In genomic region chr3:121834079-121834730, GRCh38 we compare ENCODE assay signal across 8 cellular contexts. TPM values are rescaled to one million over a fixed set of nuclear protein-coding genes. Genes with fewer than 3 reads are reported as not detected.
DNase-seq lines count a peak whose midpoint lies in the region; ATAC-seq lines count a peak whose summit lies in the region.

No MANE protein-coding gene starts in this region.

- peak overlapping the region; percentile 65 for H3K27ac ChIP-seq in rectal smooth muscle tissue (ENCODE audit: low read depth, low read length)

- peak overlapping the region; percentile 82 for H3K4me3 ChIP-seq in rectal smooth muscle tissue (ENCODE audit: low read length)

- peaks cover 4% of the 10 kb centered on the region for H3K4me1 ChIP-seq in rectal smooth muscle tissue (ENCODE audit: control insufficient read depth, insufficient read depth, low read length)

- H3K36me3 ChIP-seq in rectal smooth muscle tissue (ENCODE audit: control insufficient read depth, insufficient read depth, low read length) = peaks cover 3% of the 10 kb centered on the region

- peak overlapping the region; percentile 79 for H3K9ac ChIP-seq in rectal smooth muscle tissue (ENCODE audit: low read length)

- ATAC-seq in left cardiac atrium (peak; percentile 2 to 7), HG02884 (IDR thresholded peaks at IDR 0.05; ENCODE audit: unreplicated experiment) (no peak)

- no peaks in the 10 kb centered on the region for H3K27me3 ChIP-seq in rectal smooth muscle tissue (ENCODE audit: control insufficient read depth, insufficient read depth, low read length)

- peak; percentile 45 for DNase-seq in DMS114 treated with DMSO at 0.1 percent for 48 hours (lab: John Stamatoyannopoulos, UW; ENCODE audit: unreplicated experiment)
- peak; percentile 5 for DNase-seq in HS-5 (ENCODE audit: low read depth)
- peak; percentile 26 to 37 for DNase-seq in activated T-cell treated with anti-CD3 and anti-CD28 coated beads, Interleukin-2, amount 50 U/mL, for 48 hours
- DNase-seq in left cardiac atrium = peak; percentile 29
- no peak for DNase-seq in NCI-H510A (lab: John Stamatoyannopoulos, UW)
- DNase-seq in GM19238 (ENCODE audit: insufficient read length, low spot score) = no peak

- intact Hi-C loops in left cardiac atrium (cut with DNase I) = no loop called here

RNA-seq across cellular contexts. Expression of gene IQCB1, which starts 0.7 kb away (rescaled TPM):
- total RNA-seq in left cardiac atrium = 1 to 10 TPM; 8.1 to 9.1 TPM

RNA-seq across cellular contexts. Expression of gene EAF2, which starts 0.8 kb away (rescaled TPM):
- total RNA-seq in left cardiac atrium = 1 to 10 TPM; 3.8 to 4.0 TPM

RNA-seq across cellular contexts. Expression of gene SLC15A2, which starts 60.0 kb away (rescaled TPM):
- 1 to 10 TPM in 1 of 2 donors, under 1 TPM in 1; 0.68 to 1.2 TPM for total RNA-seq in left cardiac atrium

Comparison
In these comparisons a context has a peak if more than half of its experiments do, and no peak if none do; other contexts are left out.
1. DNase-seq: peak in DMS114 treated with DMSO at 0.1 percent for 48 hours (single experiment), HS-5 (single experiment), activated T-cell treated with anti-CD3 and anti-CD28 coated beads, Interleukin-2, amount 50 U/mL, for 48 hours (2 of 2) and left cardiac atrium (single experiment); none in NCI-H510A (single experiment) and GM19238 (single experiment).